In genomic region chr13:94154362-94154761, GRCh38 we compare ENCODE assay signal across 13 cellular contexts.
DNase-seq lines count a peak whose midpoint lies in the region; ATAC-seq and TF ChIP-seq lines count a peak whose summit lies in the region.
"Had no signal": no experiment of that assay in that cellular context is flagged by ENCODE, and none has a peak within 500 bp of the region (broad histone marks: within the 10 kb centered on the region; RNA-seq: fewer than 3 reads in every experiment).

No MANE protein-coding gene starts in this region.

- peaks cover 5% of the 10 kb centered on the region for H3K27me3 Mint-ChIP-seq in endodermal cell (ENCODE audit: insufficient read depth)

- no peak overlapping the region for H3K18ac ChIP-seq in mesendoderm (ENCODE audit: low read length)

- 75 to 83% methylated on average over 1 of the region's 1 CpG for WGBS in endodermal cell (ENCODE audit: insufficient coverage in 1 of 2, insufficient read length in 1 of 2), 2 experiments
- no CpG with 5 or more reads among the region's 1 CpG for WGBS in mesendoderm (ENCODE audit: extremely low coverage, insufficient coverage, low lambda C conversion rate)

- TF ChIP-seq CTCF in AG04449 (IDR thresholded peaks at IDR 0.05; ENCODE audit: insufficient read depth, low read length, missing control alignments) (no peak), endodermal cell (conservative IDR thresholded peaks at IDR 0.05) (no peak)

- H3K4me3 ChIP-seq in AG04449 (ENCODE audit: low read depth, low read length) = no peak overlapping the region
- H3K4me3 ChIP-seq in endodermal cell (ENCODE audit: low read length) = no peak overlapping the region
- no peak overlapping the region for H3K4me3 ChIP-seq in mesendoderm (ENCODE audit: low read length)
- H3K4me3 ChIP-seq: BLaER1 had no signal

- DNase-seq in AG04449 (ENCODE audit: low read depth, low spot score) (peak; percentile 44), LHCN-M2 (ENCODE audit: low read depth) (peak; percentile 54), endodermal cell (peak; percentile 52), mesendoderm (peak; percentile 51), NCI-H510A treated with DMSO at 0.1 percent for 48 hours (lab: John Stamatoyannopoulos, UW) (no peak), cortex of kidney (lab: John Stamatoyannopoulos, UW) (no peak)
- DNase-seq: activated CD4-positive, CD25-positive, alpha-beta regulatory T cell treated with anti-CD3 and anti-CD28 coated beads, Interleukin-2, amount 50 U/mL, for 72 hours; activated gamma-delta T cell; NCI-H1694 treated with DMSO at 0.1 percent for 48 hours had no signal

- H4K8ac ChIP-seq in mesendoderm (ENCODE audit: low read depth, low read length) = no peak overlapping the region

- no peak overlapping the region for H3K23ac ChIP-seq in mesendoderm (ENCODE audit: low read length)

- no peak overlapping the region for H3K4me3 Mint-ChIP-seq in endodermal cell
- H3K4me3 Mint-ChIP-seq: neural crest cell had no signal

- no peak overlapping the region for H3K27ac ChIP-seq in endodermal cell (ENCODE audit: low read depth, low read length)
- no peak overlapping the region for H3K27ac ChIP-seq in mesendoderm (ENCODE audit: low read depth, low read length)
- H3K27ac ChIP-seq: BLaER1 had no signal

- no peak overlapping the region for H2BK15ac ChIP-seq in mesendoderm (replicated peaks; ENCODE audit: low read depth)

- POLR2A ChIA-PET in AG04449 (lab: Yijun Ruan, JAX) = no interaction called here

- H4K5ac ChIP-seq in mesendoderm (ENCODE audit: low read length) = no peak overlapping the region

- H3K4ac ChIP-seq in mesendoderm (ENCODE audit: low read depth, low read length) = no peak overlapping the region

- H3K79me1 ChIP-seq in mesendoderm (ENCODE audit: low read length) = no peaks in the 10 kb centered on the region

- H3K27ac Mint-ChIP-seq in endodermal cell = no peak overlapping the region

- H3K36me3 Mint-ChIP-seq in endodermal cell (ENCODE audit: low read depth) = peaks cover 2% of the 10 kb centered on the region

- no peak overlapping the region for H3K56ac ChIP-seq in mesendoderm (ENCODE audit: low read length)

- peaks cover 12% of the 10 kb centered on the region for H3K4me1 Mint-ChIP-seq in endodermal cell
- H3K4me1 Mint-ChIP-seq: neural crest cell had no signal

- H3K9me3 ChIP-seq in endodermal cell (ENCODE audit: control insufficient read depth, low read length) = no peaks in the 10 kb centered on the region
- H3K9me3 ChIP-seq: BLaER1 had no signal

- H3K27me3 ChIP-seq in endodermal cell (ENCODE audit: control insufficient read depth, insufficient read depth, low read length, poor library complexity, severe bottlenecking) (no peaks in the 10 kb centered on the region), mesendoderm (ENCODE audit: insufficient read depth, low read length, poor library complexity) (no peaks in the 10 kb centered on the region)
- H3K27me3 ChIP-seq: BLaER1 had no signal

- H3K9me3 Mint-ChIP-seq in endodermal cell = no peaks in the 10 kb centered on the region

- H3K79me2 ChIP-seq in mesendoderm (ENCODE audit: control insufficient read depth, insufficient read depth, low read length) = no peaks in the 10 kb centered on the region

- H3K4me2 ChIP-seq in mesendoderm (ENCODE audit: low read length) = no peak overlapping the region
- H3K4me2 ChIP-seq: BLaER1 had no signal

- ATAC-seq in HG02798 (IDR thresholded peaks at IDR 0.05; ENCODE audit: poor library complexity, unreplicated experiment) = no peak
- no peak for ATAC-seq in HG03175 (IDR thresholded peaks at IDR 0.05; ENCODE audit: unreplicated experiment)

- no peak overlapping the region for H2BK5ac ChIP-seq in mesendoderm (ENCODE audit: low read length)

- H3K36me3 ChIP-seq in endodermal cell (ENCODE audit: control insufficient read depth, insufficient read depth, low read length) (no peaks in the 10 kb centered on the region), mesendoderm (ENCODE audit: control insufficient read depth, insufficient read depth, low read length) (no peaks in the 10 kb centered on the region)
- H3K36me3 ChIP-seq: BLaER1 had no signal

- H3K4me1 ChIP-seq in endodermal cell (ENCODE audit: control insufficient read depth, insufficient read depth, low read length) (peaks cover 2% of the 10 kb centered on the region), mesendoderm (ENCODE audit: control insufficient read depth, low read depth, low read length) (no peaks in the 10 kb centered on the region)
- H3K4me1 ChIP-seq: BLaER1 had no signal

- CTCF ChIA-PET in AG04449 (lab: Yijun Ruan, JAX) = no interaction called here

- H2AK5ac ChIP-seq in mesendoderm (ENCODE audit: low read length) = no peak overlapping the region

- no peak overlapping the region for H3K9ac ChIP-seq in endodermal cell (ENCODE audit: extremely low read depth, low read length, poor library complexity, severe bottlenecking)
- no peak overlapping the region for H3K9ac ChIP-seq in mesendoderm (ENCODE audit: low read length)
- H3K9ac ChIP-seq: BLaER1 had no signal

- no peak overlapping the region for H2BK120ac ChIP-seq in mesendoderm (ENCODE audit: low read depth, low read length)

Comparison
In these comparisons a context has a peak if more than half of its experiments do, and no peak if none do; other contexts are left out.
1. DNase-seq: peak in AG04449 (single experiment), LHCN-M2 (single experiment), endodermal cell (single experiment) and mesendoderm (single experiment); none in NCI-H510A treated with DMSO at 0.1 percent for 48 hours (single experiment) and cortex of kidney (single experiment).